Comparison of ENCODE assay signal across 8 cellular contexts in genomic region chr14:65637780-65638179, GRCh38.
A peak's percentile ranks its signal among the peaks of the same experiment; 100 is the strongest.
DNase-seq lines count a peak whose midpoint lies in the region; ATAC-seq and TF ChIP-seq lines count a peak whose summit lies in the region.

No MANE protein-coding gene starts in this region.

- intact Hi-C loops in sciatic nerve (cut with DNase I): no loop called here

- H3K36me3 Mint-ChIP-seq in activated CD8-positive, alpha-beta memory T cell treated with anti-CD3 and anti-CD28 coated beads, Interleukin-2, amount 10 ng/mL, durations not matched to agents 7 days and 5 days: peaks cover 64% of the 10 kb centered on the region
- peaks cover 8% of the 10 kb centered on the region for H3K36me3 Mint-ChIP-seq in osteocyte (ENCODE audit: unreplicated experiment)

- CTCF ChIA-PET in activated CD8-positive, alpha-beta memory T cell treated with anti-CD3 and anti-CD28 coated beads, Interleukin-2, amount 10 ng/mL, durations not matched to agents 7 days and 5 days (lab: Charles Lee): interaction anchor here (0.9 to 1.9 kb wide), 5 partner anchors 11 to 87 kb away, joined by 3 to 5 read pairs (median 3); no protein-coding TSS in a partner anchor

- no peaks in the 10 kb centered on the region for H3K27me3 Mint-ChIP-seq in activated CD8-positive, alpha-beta memory T cell treated with anti-CD3 and anti-CD28 coated beads, Interleukin-2, amount 10 ng/mL, durations not matched to agents 7 days and 5 days
- no peaks in the 10 kb centered on the region for H3K27me3 Mint-ChIP-seq in osteocyte (ENCODE audit: unreplicated experiment)

- peak; percentile 52 for DNase-seq in GM19240 (ENCODE audit: insufficient read length, low spot score)
- peak; percentile 84 for DNase-seq in activated CD8-positive, alpha-beta memory T cell treated with anti-CD3 and anti-CD28 coated beads, Interleukin-2, amount 10 ng/mL, durations not matched to agents 7 days and 5 days
- DNase-seq in stimulated activated CD4-positive, alpha-beta T cell treated with anti-CD3 and anti-CD28 coated beads, Interleukin-12 subunit alpha, Interleukin-12 subunit beta, amount 100 ng/mL, for 48 hours (ENCODE audit: low read depth in 2 of 3, low spot score in 1 of 3): peak; percentile 20 to 27 (median 25)
- no peak for DNase-seq in sciatic nerve (ENCODE audit: low spot score)
- no peak for DNase-seq in NCI-H128 (lab: John Stamatoyannopoulos, UW; ENCODE audit: unreplicated experiment)
- no peak for DNase-seq in osteocyte (ENCODE audit: extremely low spot score, unreplicated experiment)

- H3K4me1 Mint-ChIP-seq in activated CD8-positive, alpha-beta memory T cell treated with anti-CD3 and anti-CD28 coated beads, Interleukin-2, amount 10 ng/mL, durations not matched to agents 7 days and 5 days: peaks cover 47% of the 10 kb centered on the region
- no peaks in the 10 kb centered on the region for H3K4me1 Mint-ChIP-seq in osteocyte (ENCODE audit: unreplicated experiment)

- TF ChIP-seq CTCF in osteocyte (IDR thresholded peaks at IDR 0.05): no peak

- ATAC-seq in HG03159 (IDR thresholded peaks at IDR 0.05; ENCODE audit: unreplicated experiment): peak; percentile 76
- ATAC-seq in activated CD8-positive, alpha-beta memory T cell treated with anti-CD3 and anti-CD28 coated beads, Interleukin-2, amount 10 ng/mL, durations not matched to agents 7 days and 5 days: peak; percentile 94
- no peak for ATAC-seq in sciatic nerve
- ATAC-seq in GM18873 (IDR thresholded peaks at IDR 0.05; ENCODE audit: low FRiP score, unreplicated experiment): no peak

- peaks cover 2% of the 10 kb centered on the region for H3K9me3 Mint-ChIP-seq in activated CD8-positive, alpha-beta memory T cell treated with anti-CD3 and anti-CD28 coated beads, Interleukin-2, amount 10 ng/mL, durations not matched to agents 7 days and 5 days (ENCODE audit: low read depth)
- peaks cover 11% of the 10 kb centered on the region for H3K9me3 Mint-ChIP-seq in osteocyte (ENCODE audit: unreplicated experiment)

- peak overlapping the region; percentile 2 for H3K4me3 Mint-ChIP-seq in activated CD8-positive, alpha-beta memory T cell treated with anti-CD3 and anti-CD28 coated beads, Interleukin-2, amount 10 ng/mL, durations not matched to agents 7 days and 5 days
- no peak overlapping the region for H3K4me3 Mint-ChIP-seq in osteocyte (ENCODE audit: unreplicated experiment)

- peak overlapping the region; percentile 76 for H3K27ac Mint-ChIP-seq in activated CD8-positive, alpha-beta memory T cell treated with anti-CD3 and anti-CD28 coated beads, Interleukin-2, amount 10 ng/mL, durations not matched to agents 7 days and 5 days
- H3K27ac Mint-ChIP-seq in osteocyte (ENCODE audit: unreplicated experiment): no peak overlapping the region

Comparison
In these comparisons a context has a peak if more than half of its experiments do, and no peak if none do; other contexts are left out.
1. DNase-seq: peak in GM19240 (single experiment), activated CD8-positive, alpha-beta memory T cell treated with anti-CD3 and anti-CD28 coated beads, Interleukin-2, amount 10 ng/mL, durations not matched to agents 7 days and 5 days (single experiment) and stimulated activated CD4-positive, alpha-beta T cell treated with anti-CD3 and anti-CD28 coated beads, Interleukin-12 subunit alpha, Interleukin-12 subunit beta, amount 100 ng/mL, for 48 hours (3 of 3); none in sciatic nerve (single experiment), NCI-H128 (single experiment) and osteocyte (single experiment).
2. ATAC-seq: peak in HG03159 (single experiment) and activated CD8-positive, alpha-beta memory T cell treated with anti-CD3 and anti-CD28 coated beads, Interleukin-2, amount 10 ng/mL, durations not matched to agents 7 days and 5 days (single experiment); none in sciatic nerve (single experiment) and GM18873 (single experiment).